In the genomic region with DNA sequence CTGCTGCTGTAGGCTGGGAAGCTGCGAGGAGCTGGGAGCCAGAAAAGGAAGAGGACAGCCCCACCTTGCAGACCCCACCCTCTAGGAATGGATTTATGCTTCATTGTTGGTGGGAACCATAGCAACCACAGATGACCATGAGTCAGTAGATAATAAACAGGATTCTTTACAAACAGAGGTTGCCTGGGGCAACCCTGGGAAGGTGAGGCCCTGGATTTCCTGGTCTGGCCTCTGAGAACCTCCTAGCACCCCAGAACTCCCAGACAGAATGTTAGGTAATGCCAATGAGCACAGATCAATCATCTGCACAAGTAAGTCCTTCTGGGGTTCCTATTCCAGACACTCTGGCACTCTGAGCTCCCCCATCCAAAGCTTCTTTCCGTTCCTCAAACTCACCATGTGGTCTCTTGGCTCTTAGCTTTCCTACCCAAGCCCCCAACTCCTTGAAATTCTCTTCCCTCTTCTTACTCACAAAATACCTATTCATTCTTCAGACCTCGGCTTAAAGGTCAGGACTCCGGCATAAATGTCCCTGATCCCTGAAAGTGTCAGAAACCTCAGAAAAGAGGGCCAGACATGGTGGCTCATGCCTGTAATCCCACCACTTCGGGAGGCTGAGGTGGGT, we compare ENCODE assay signal across 9 cellular contexts. TPM values are rescaled to one million over a fixed set of nuclear protein-coding genes. Genes with fewer than 3 reads are reported as not detected.
DNase-seq lines count a peak whose midpoint lies in the region; ATAC-seq, FAIRE-seq and TF ChIP-seq lines count a peak whose summit lies in the region.
"Had no signal": no experiment of that assay in that cellular context is flagged by ENCODE, and none has a peak within 500 bp of the region (broad histone marks: within the 10 kb centered on the region; RNA-seq: fewer than 3 reads in every experiment).

No MANE protein-coding gene starts in this region.

- TF ChIP-seq CTCF in HFFc6 (IDR thresholded peaks at IDR 0.05) (no peak), SK-N-SH (IDR thresholded peaks at IDR 0.05) (no peak), heart left ventricle (IDR thresholded peaks at IDR 0.05) (no peak)

- no peak overlapping the region for H2AFZ ChIP-seq in SK-N-SH (ENCODE audit: low read depth)

- TF ChIP-seq POLR2A in heart left ventricle (IDR thresholded peaks at IDR 0.05) = no peak

- POLR2A ChIA-PET in SK-N-SH (lab: Yijun Ruan, JAX) = no interaction called here

- H3K4me3 Mint-ChIP-seq in HFFc6 = no peak overlapping the region

- H3K27ac ChIP-seq in SK-N-SH (ENCODE audit: low read depth in 2 of 2, low read length in 1 of 2) (peak overlapping the region in 1 of 2 experiments; percentile 16; a peak in 2 of 4 replicates), heart left ventricle (peak overlapping the region in 10 of 12 donors; percentile 11 to 76 (median 63)), small intestine (ENCODE audit: low read depth in 1 of 2, low read length in 1 of 2) (peak overlapping the region; percentile 91 to 93)
- H3K27ac ChIP-seq: ovary had no signal

- no peaks in the 10 kb centered on the region for H4K20me1 ChIP-seq in SK-N-SH (ENCODE audit: insufficient read depth)

- H3K4me1 ChIP-seq in SK-N-SH (ENCODE audit: control insufficient read depth in 1 of 2, insufficient read depth in 2 of 2, low read depth in 1 of 2, low read length in 1 of 2) (peaks cover 0 to 3% of the 10 kb centered on the region in 2 experiments; a peak in 1 of 4 replicates), heart left ventricle (peaks cover 0 to 23% (median 10%) of the 10 kb centered on the region in 12 donors), small intestine (ENCODE audit: control insufficient read depth in 2 of 2, insufficient read depth in 1 of 2, low read depth in 1 of 2, low read length in 1 of 2) (peaks cover 2% of the 10 kb centered on the region in 2 donors)

- DNase-seq in HFFc6 = peak; percentile 90
- peak; percentile 44 for DNase-seq in SK-N-SH
- peak in 2 of 5 donors; percentile 52 to 53 for DNase-seq in heart left ventricle
- peak; percentile 99 for DNase-seq in small intestine
- no peak for DNase-seq in NCI-H524 (lab: John Stamatoyannopoulos, UW)
- no peak for DNase-seq in NCI-H1092 treated with DMSO at 0.1 percent for 48 hours (lab: John Stamatoyannopoulos, UW)
- DNase-seq: activated CD4-positive, alpha-beta T cell treated with anti-CD3 and anti-CD28 coated beads, Interleukin-2, amount 50 U/mL, for 1 hour had no signal

- peak overlapping the region; percentile 4; the same call in 1 of the 2 replicates for H3K9ac ChIP-seq in SK-N-SH

- no peaks in the 10 kb centered on the region for H3K79me2 ChIP-seq in SK-N-SH (ENCODE audit: insufficient read depth)

- peaks cover 3% of the 10 kb centered on the region; the same call in 1 of the 2 replicates for H3K9me3 Mint-ChIP-seq in HFFc6

- CTCF ChIA-PET in SK-N-SH (lab: Yijun Ruan, JAX) = interaction anchor here (1.0 to 2.0 kb wide), 6 partner anchors 9 to 307 kb away, joined by 3 to 9 read pairs (median 4); no protein-coding TSS in a partner anchor

- WGBS in SK-N-SH (ENCODE audit: low lambda C conversion rate) = 81% methylated on average over 5 of the region's 5 CpGs
- WGBS in heart left ventricle, 4 donors = 66 to 84% (median 76%) methylated on average over 5 of the region's 5 CpGs
- WGBS in small intestine, 3 donors = 17 to 54% (median 20%) methylated on average over 5 of the region's 5 CpGs

- H3K9me3 ChIP-seq in SK-N-SH = no peaks in the 10 kb centered on the region
- no peaks in the 10 kb centered on the region for H3K9me3 ChIP-seq in heart left ventricle
- no peaks in the 10 kb centered on the region for H3K9me3 ChIP-seq in small intestine (ENCODE audit: control insufficient read depth, low read depth)
- H3K9me3 ChIP-seq: ovary had no signal

- H3K36me3 Mint-ChIP-seq in HFFc6 (ENCODE audit: low read depth) = no peaks in the 10 kb centered on the region

- H3K4me3 ChIP-seq in SK-N-SH (ENCODE audit: low read depth in 2 of 2, low read length in 1 of 2) (no peak overlapping the region), heart left ventricle (no peak overlapping the region), small intestine (ENCODE audit: low read depth in 1 of 2, low read length in 2 of 2) (no peak overlapping the region)
- H3K4me3 ChIP-seq: ovary had no signal

- H3K27me3 Mint-ChIP-seq in HFFc6 (ENCODE audit: insufficient read depth) = peaks cover 3% of the 10 kb centered on the region; the same call in 1 of the 2 replicates

- peak overlapping the region; percentile 89 for H3K27ac Mint-ChIP-seq in HFFc6

- H3K9me2 ChIP-seq in SK-N-SH = no peaks in the 10 kb centered on the region

- H3K27me3 ChIP-seq in SK-N-SH (ENCODE audit: insufficient read depth) = no peaks in the 10 kb centered on the region
- no peaks in the 10 kb centered on the region for H3K27me3 ChIP-seq in heart left ventricle
- no peaks in the 10 kb centered on the region for H3K27me3 ChIP-seq in small intestine (ENCODE audit: control insufficient read depth in 2 of 2, insufficient read depth in 2 of 2, low read length in 2 of 2)
- H3K27me3 ChIP-seq: ovary had no signal

- ATAC-seq in heart left ventricle = peak; percentile 79 to 96 (median 88)
- no peak for ATAC-seq in GM19463 (IDR thresholded peaks at IDR 0.05; ENCODE audit: unreplicated experiment)

- FAIRE-seq in small intestine (lab: Jason Lieb, UNC) = no peak

- intact Hi-C loops in heart left ventricle (cut with DNase I) = no loop called here

- no peaks in the 10 kb centered on the region for H3K36me3 ChIP-seq in SK-N-SH (replicated peaks in 1 of 2; ENCODE audit: control insufficient read depth in 1 of 2, insufficient read depth in 2 of 2, low read length in 1 of 2)
- no peaks in the 10 kb centered on the region for H3K36me3 ChIP-seq in heart left ventricle
- no peaks in the 10 kb centered on the region for H3K36me3 ChIP-seq in small intestine (ENCODE audit: control insufficient read depth in 2 of 2, insufficient read depth in 2 of 2, low read length in 2 of 2)
- H3K36me3 ChIP-seq: ovary had no signal

- no peak overlapping the region; the same call in 1 of the 2 replicates for H3K4me2 ChIP-seq in SK-N-SH

- no peak for TF ChIP-seq RAD21 in SK-N-SH (IDR thresholded peaks at IDR 0.05; ENCODE audit: low read length)

- no peaks in the 10 kb centered on the region for H3F3A ChIP-seq in SK-N-SH (replicated peaks; ENCODE audit: insufficient read depth)

- TF ChIP-seq EP300 in SK-N-SH (IDR thresholded peaks at IDR 0.05; ENCODE audit: borderline replicate concordance in 1 of 2, low read depth in 1 of 2, low read length in 1 of 2) = no peak

- H3K4me1 Mint-ChIP-seq in HFFc6 (ENCODE audit: low read depth) = peaks cover 42% of the 10 kb centered on the region

TF ChIP-seq in SK-N-SH, 30 proteins besides CTCF, POLR2A, EP300 and RAD21:
- TF ChIP-seq RFX5 (IDR thresholded peaks at IDR 0.05; ENCODE audit: low read length) (no peak), FOXJ3 (CRISPR knock-in tag; IDR thresholded peaks at IDR 0.05) (no peak), MEF2A (IDR thresholded peaks at IDR 0.05; ENCODE audit: borderline replicate concordance, low read depth) (no peak), JUND (IDR thresholded peaks at IDR 0.05) (no peak), SIN3A (IDR thresholded peaks at IDR 0.05; ENCODE audit: borderline replicate concordance, low read depth, low read length) (no peak), SMC3 (IDR thresholded peaks at IDR 0.05; ENCODE audit: low read depth, low read length) (no peak), FOSL2 (IDR thresholded peaks at IDR 0.05; ENCODE audit: borderline replicate concordance, low read depth) (no peak; the same call in 1 of the 2 replicates), CHD2 (IDR thresholded peaks at IDR 0.05; ENCODE audit: low read length, partially characterized antibody) (no peak), RCOR1 (IDR thresholded peaks at IDR 0.05; ENCODE audit: low read length) (no peak), MXI1 (IDR thresholded peaks at IDR 0.05; ENCODE audit: low read depth, low read length) (no peak), TAF1 (IDR thresholded peaks at IDR 0.05; ENCODE audit: borderline replicate concordance, low read depth, low read length) (no peak), RXRA (IDR thresholded peaks at IDR 0.05; ENCODE audit: borderline replicate concordance, low read depth) (no peak), NRF1 (IDR thresholded peaks at IDR 0.05; ENCODE audit: low read depth, low read length) (no peak), TEAD4 (IDR thresholded peaks at IDR 0.05; ENCODE audit: borderline replicate concordance, insufficient read depth) (no peak)
- TF ChIP-seq, protein P1, sequence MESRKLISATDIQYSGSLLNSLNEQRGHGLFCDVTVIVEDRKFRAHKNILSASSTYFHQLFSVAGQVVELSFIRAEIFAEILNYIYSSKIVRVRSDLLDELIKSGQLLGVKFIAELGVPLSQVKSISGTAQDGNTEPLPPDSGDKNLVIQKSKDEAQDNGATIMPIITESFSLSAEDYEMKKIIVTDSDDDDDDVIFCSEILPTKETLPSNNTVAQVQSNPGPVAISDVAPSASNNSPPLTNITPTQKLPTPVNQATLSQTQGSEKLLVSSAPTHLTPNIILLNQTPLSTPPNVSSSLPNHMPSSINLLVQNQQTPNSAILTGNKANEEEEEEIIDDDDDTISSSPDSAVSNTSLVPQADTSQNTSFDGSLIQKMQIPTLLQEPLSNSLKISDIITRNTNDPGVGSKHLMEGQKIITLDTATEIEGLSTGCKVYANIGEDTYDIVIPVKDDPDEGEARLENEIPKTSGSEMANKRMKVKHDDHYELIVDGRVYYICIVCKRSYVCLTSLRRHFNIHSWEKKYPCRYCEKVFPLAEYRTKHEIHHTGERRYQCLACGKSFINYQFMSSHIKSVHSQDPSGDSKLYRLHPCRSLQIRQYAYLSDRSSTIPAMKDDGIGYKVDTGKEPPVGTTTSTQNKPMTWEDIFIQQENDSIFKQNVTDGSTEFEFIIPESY (IDR thresholded peaks at IDR 0.05; ENCODE audit: borderline replicate concordance, low read depth) = no peak

RNA-seq across cellular contexts. Expression of a gene that starts 15.2 kb away (rescaled TPM):
- not detected for total RNA-seq in HFFc6 (2021; fragmentation: NEBNext Ultra II Directional; extraction: Animal tissue kit (Norgen Biotek cat#: 25700))
- polyA plus RNA-seq in SK-N-SH (2012; rRNA removed) (0.15 and 0.20 TPM in 2 replicates), heart left ventricle (under 1 TPM; 0.11 to 0.33 TPM), small intestine (100 to 1,000 TPM in 2 of 3 donors, 10 to 100 TPM in 1; 48.0 to 167 (median 105) TPM)
- polyA plus RNA-seq in SK-N-SH (2012; cell fraction: cytosol; rRNA removed) = 0.10 and 0.13 TPM in 2 replicates
- 0.27 and 0.68 TPM in 2 replicates for polyA plus RNA-seq in SK-N-SH (2012; cell fraction: nucleus; rRNA removed)
- 1 to 10 TPM in 1 of 9 donors, under 1 TPM in 2, not detected in 6; 0.16 to 2.8 (median 0.43) TPM for total RNA-seq in heart left ventricle

RNA-seq across cellular contexts. Expression of a gene that starts 46.6 kb away (rescaled TPM):
- 100 to 1,000 TPM; 105 to 122 (median 112) TPM for total RNA-seq in HFFc6 (2021; fragmentation: NEBNext Ultra II Directional; extraction: Animal tissue kit (Norgen Biotek cat#: 25700))
- polyA plus RNA-seq in SK-N-SH (2012; rRNA removed) (68.3 and 92.9 TPM in 2 replicates), heart left ventricle (10 to 100 TPM; 23.7 to 91.8 TPM), small intestine (100 to 1,000 TPM in 1 of 3 donors, 10 to 100 TPM in 2; 77.2 to 102 (median 92.9) TPM)
- polyA plus RNA-seq in SK-N-SH (2012; cell fraction: cytosol; rRNA removed) = 86.7 and 93.2 TPM in 2 replicates
- 72.6 and 75.2 TPM in 2 replicates for polyA plus RNA-seq in SK-N-SH (2012; cell fraction: nucleus; rRNA removed)
- total RNA-seq in heart left ventricle = 100 to 1,000 TPM in 2 of 9 donors, 10 to 100 TPM in 7; 37.2 to 141 (median 54.2) TPM

Comparison
In these comparisons a context has a peak if more than half of its experiments do, and no peak if none do; other contexts are left out.
1. DNase-seq: peak in HFFc6 (single experiment), SK-N-SH (single experiment) and small intestine (single experiment); none in NCI-H524 (0 of 2) and NCI-H1092 treated with DMSO at 0.1 percent for 48 hours (single experiment).
2. RNA of a gene that starts 15.2 kb away (polyA plus RNA-seq): 48.0 to 167 TPM in small intestine; 0.11 to 0.33 TPM in heart left ventricle and 0.10 to 0.68 TPM in SK-N-SH; every median in the first group is over 10 times any median in the second.